Comparison of ENCODE assay signal across 8 cellular contexts in genomic region chr5:119452373-119453044, GRCh38. TPM values are rescaled to one million over a fixed set of nuclear protein-coding genes. Genes with fewer than 3 reads are reported as not detected.
DNase-seq lines count a peak whose midpoint lies in the region; ATAC-seq and TF ChIP-seq lines count a peak whose summit lies in the region.

A gene with protein sequence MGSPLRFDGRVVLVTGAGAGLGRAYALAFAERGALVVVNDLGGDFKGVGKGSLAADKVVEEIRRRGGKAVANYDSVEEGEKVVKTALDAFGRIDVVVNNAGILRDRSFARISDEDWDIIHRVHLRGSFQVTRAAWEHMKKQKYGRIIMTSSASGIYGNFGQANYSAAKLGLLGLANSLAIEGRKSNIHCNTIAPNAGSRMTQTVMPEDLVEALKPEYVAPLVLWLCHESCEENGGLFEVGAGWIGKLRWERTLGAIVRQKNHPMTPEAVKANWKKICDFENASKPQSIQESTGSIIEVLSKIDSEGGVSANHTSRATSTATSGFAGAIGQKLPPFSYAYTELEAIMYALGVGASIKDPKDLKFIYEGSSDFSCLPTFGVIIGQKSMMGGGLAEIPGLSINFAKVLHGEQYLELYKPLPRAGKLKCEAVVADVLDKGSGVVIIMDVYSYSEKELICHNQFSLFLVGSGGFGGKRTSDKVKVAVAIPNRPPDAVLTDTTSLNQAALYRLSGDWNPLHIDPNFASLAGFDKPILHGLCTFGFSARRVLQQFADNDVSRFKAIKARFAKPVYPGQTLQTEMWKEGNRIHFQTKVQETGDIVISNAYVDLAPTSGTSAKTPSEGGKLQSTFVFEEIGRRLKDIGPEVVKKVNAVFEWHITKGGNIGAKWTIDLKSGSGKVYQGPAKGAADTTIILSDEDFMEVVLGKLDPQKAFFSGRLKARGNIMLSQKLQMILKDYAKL (plus strand): TSS chr5:119452497. CDS start chr5:119452576, 79 bp downstream.

- no peak for TF ChIP-seq CTCF in GM12864 (IDR thresholded peaks at IDR 0.05; ENCODE audit: low read depth, low read length, missing control alignments)
- no peak for TF ChIP-seq CTCF in transverse colon (IDR thresholded peaks at IDR 0.05)

- peaks cover 7% of the 10 kb centered on the region for H3K9me3 ChIP-seq in trophoblast cell (ENCODE audit: insufficient read depth, low read depth, low read length)
- H3K9me3 ChIP-seq in transverse colon, result no peaks in the 10 kb centered on the region

- peaks cover 19% of the 10 kb centered on the region for H3K4me1 Mint-ChIP-seq in activated naive CD8-positive, alpha-beta T cell treated with anti-CD3 and anti-CD28 coated beads, Interleukin-2, amount 50 U/mL, for 24 hours

- no peak within 1 kb of the TSS for H2BK12ac ChIP-seq in trophoblast cell (ENCODE audit: low read length)

- H3K9me3 Mint-ChIP-seq in activated naive CD8-positive, alpha-beta T cell treated with anti-CD3 and anti-CD28 coated beads, Interleukin-2, amount 50 U/mL, for 24 hours, result peaks cover 5% of the 10 kb centered on the region

- H3K79me2 ChIP-seq in trophoblast cell (ENCODE audit: control insufficient read depth, insufficient read depth, low read length, poor library complexity), result peaks cover 3% of the 10 kb centered on the region

- H3K36me3 Mint-ChIP-seq in activated naive CD8-positive, alpha-beta T cell treated with anti-CD3 and anti-CD28 coated beads, Interleukin-2, amount 50 U/mL, for 24 hours (ENCODE audit: low read depth), result peaks cover 6% of the 10 kb centered on the region

- H3K79me1 ChIP-seq in trophoblast cell (ENCODE audit: low read length), result peaks cover 4% of the 10 kb centered on the region

- peak; percentile 85 for TF ChIP-seq POLR2A in transverse colon (IDR thresholded peaks at IDR 0.05)

- peak within 1 kb of the TSS; percentile 25 for H2BK120ac ChIP-seq in trophoblast cell (ENCODE audit: insufficient read depth, low read length, poor library complexity)

- in situ Hi-C loops in transverse colon (cut with MboI; ENCODE audit: low pct_ligation_motif_present in 1 of 4, low pct_unique_long_range_greater_than_20kb in 1 of 4, low sequenced_read_pairs in 3 of 4), result no loop called here

- no peaks in the 10 kb centered on the region for H3K27me3 Mint-ChIP-seq in activated naive CD8-positive, alpha-beta T cell treated with anti-CD3 and anti-CD28 coated beads, Interleukin-2, amount 50 U/mL, for 24 hours

- H3K9ac ChIP-seq in trophoblast cell (ENCODE audit: low read length), result peak within 1 kb of the TSS; percentile 54

- H3K27ac Mint-ChIP-seq in activated naive CD8-positive, alpha-beta T cell treated with anti-CD3 and anti-CD28 coated beads, Interleukin-2, amount 50 U/mL, for 24 hours, result peak within 1 kb of the TSS; percentile 83

- intact Hi-C loops in cardiac septum (cut with DNase I) (loop anchor here (5.0 kb wide), 1 partner anchor 380 kb away; the partner anchor contains the start of gene DMXL1), transverse colon (cut with DNase I; ENCODE audit: low total_unique reads) (no loop called here)

- H2AK5ac ChIP-seq in trophoblast cell (ENCODE audit: low read length), result no peak within 1 kb of the TSS

- ATAC-seq in HG02678 (IDR thresholded peaks at IDR 0.05; ENCODE audit: unreplicated experiment), result peak; percentile 93
- peak; percentile 94 for ATAC-seq in activated naive CD8-positive, alpha-beta T cell treated with anti-CD3 and anti-CD28 coated beads, Interleukin-2, amount 50 U/mL, for 24 hours

- DNase-seq in GM12864 (ENCODE audit: low read depth) (peak; percentile 73), NCI-H128 (lab: John Stamatoyannopoulos, UW; ENCODE audit: unreplicated experiment) (peak; percentile 37), SW480 (ENCODE audit: low spot score) (peak; percentile 85), cardiac septum (ENCODE audit: low spot score) (peak; percentile 96), trophoblast cell (peak; percentile 79 to 86), transverse colon (peak; percentile 94)
- peak; percentile 82 for DNase-seq in activated naive CD8-positive, alpha-beta T cell treated with anti-CD3 and anti-CD28 coated beads, Interleukin-2, amount 50 U/mL, for 24 hours

- H4K8ac ChIP-seq in trophoblast cell (ENCODE audit: low read depth, low read length), result peak within 1 kb of the TSS; percentile 43

- peak within 1 kb of the TSS; percentile 89 for H3K4me3 Mint-ChIP-seq in activated naive CD8-positive, alpha-beta T cell treated with anti-CD3 and anti-CD28 coated beads, Interleukin-2, amount 50 U/mL, for 24 hours

- H3K27ac ChIP-seq in trophoblast cell (ENCODE audit: low read depth, low read length) (peak within 1 kb of the TSS; percentile 65), transverse colon (peak within 1 kb of the TSS; percentile 85 to 89 (median 88))

- H4K12ac ChIP-seq in trophoblast cell (ENCODE audit: low read depth, low read length), result peak within 1 kb of the TSS; percentile 2

- no peaks in the 10 kb centered on the region for H3K36me3 ChIP-seq in trophoblast cell (ENCODE audit: control insufficient read depth in 1 of 2, insufficient read depth in 2 of 2, low read length in 2 of 2)
- H3K36me3 ChIP-seq in transverse colon, result no peaks in the 10 kb centered on the region

- H3K4me3 ChIP-seq in GM12864 (ENCODE audit: low read depth, low read length), result peak within 1 kb of the TSS; percentile 84
- peak within 1 kb of the TSS; percentile 94 for H3K4me3 ChIP-seq in trophoblast cell (ENCODE audit: low read depth, low read length)
- peak within 1 kb of the TSS; percentile 55 to 65 (median 59) for H3K4me3 ChIP-seq in transverse colon

- peak within 1 kb of the TSS; percentile 5 for H3K18ac ChIP-seq in trophoblast cell (ENCODE audit: low read length)

- peak within 1 kb of the TSS; percentile 90 for H3K4me2 ChIP-seq in trophoblast cell (ENCODE audit: low read length)

- no CpG with 5 or more reads among the region's 43 CpGs for WGBS in trophoblast cell (ENCODE audit: extremely low coverage, insufficient coverage, insufficient read length)
- 1 to 6% methylated on average over 7 to 37 of the region's 43 CpGs for WGBS in transverse colon (ENCODE audit: low coverage in 1 of 2), 2 donors

- H2AFZ ChIP-seq in trophoblast cell (ENCODE audit: insufficient read depth, low read length, poor library complexity), result peak within 1 kb of the TSS; percentile 54

- peak within 1 kb of the TSS; percentile 23 for H3K14ac ChIP-seq in trophoblast cell (ENCODE audit: low read length)

- H4K91ac ChIP-seq in trophoblast cell (ENCODE audit: low read depth, low read length), result peak within 1 kb of the TSS; percentile 40

- H2BK5ac ChIP-seq in trophoblast cell (ENCODE audit: low read depth, low read length, poor library complexity), result peak within 1 kb of the TSS; percentile 3

- H3K4ac ChIP-seq in trophoblast cell (ENCODE audit: low read depth, low read length), result peak within 1 kb of the TSS; percentile 3

- no peak for TF ChIP-seq EP300 in transverse colon (IDR thresholded peaks at IDR 0.05; ENCODE audit: low read depth)

- H3K27me3 ChIP-seq in trophoblast cell (ENCODE audit: insufficient read depth, low read length) (no peaks in the 10 kb centered on the region), transverse colon (no peaks in the 10 kb centered on the region)

- H3K4me1 ChIP-seq in trophoblast cell (ENCODE audit: control insufficient read depth in 1 of 2, insufficient read depth in 2 of 2, low read length in 2 of 2), result peaks cover 0 to 4% of the 10 kb centered on the region in 2 experiments
- H3K4me1 ChIP-seq in transverse colon, result peaks cover 0 to 17% (median 13%) of the 10 kb centered on the region in 4 donors

- no peak within 1 kb of the TSS for H3K23ac ChIP-seq in trophoblast cell (ENCODE audit: low read length)

RNA-seq across cellular contexts. Expression of the gene that starts here (rescaled TPM):
- total RNA-seq in cardiac septum (189 TPM), transverse colon (100 to 1,000 TPM; 105 to 224 (median 166) TPM)
- polyA plus RNA-seq in trophoblast cell (2013), result 119 and 125 TPM in 2 replicates

Comparison
In these comparisons a context has a peak if more than half of its experiments do, and no peak if none do; other contexts are left out.
1. Peak in every context shown above with its lines: DNase-seq, ATAC-seq, H3K4me3 ChIP-seq and H3K27ac ChIP-seq.
2. DNase-seq: peak in every context shown above with its lines; median percentile 96 in cardiac septum; 94 in transverse colon; 85 in SW480; 82 in trophoblast cell; 82 in activated naive CD8-positive, alpha-beta T cell treated with anti-CD3 and anti-CD28 coated beads, Interleukin-2, amount 50 U/mL, for 24 hours; 73 in GM12864; 37 in NCI-H128.